In genomic region chr12:30461011-30461670, GRCh38 we compare ENCODE assay signal across 22 cellular contexts.
"Had no signal": no experiment of that assay in that cellular context is flagged by ENCODE, and none has a peak within 500 bp of the region (broad histone marks: within the 10 kb centered on the region; RNA-seq: fewer than 3 reads in every experiment).

No MANE protein-coding gene starts in this region.

- H3K9me3 Mint-ChIP-seq: nephron progenitor cell had no signal

- H3K27ac ChIP-seq: coronary artery, hepatocyte, neutrophil, psoas muscle, sigmoid colon, stomach, thoracic aorta had no signal

- DNase-seq: effector CD4-positive, alpha-beta T cell; endodermal cell; erythroblast; foreskin melanocyte; head of caudate nucleus; kidney glomerular epithelial cell; mesendoderm; naive thymus-derived CD4-positive, alpha-beta T cell; nephron progenitor cell; psoas muscle; retina; sigmoid colon; small intestine; stimulated activated CD4-positive, alpha-beta T cell treated with anti-CD3 and anti-CD28 coated beads, Interleukin-12 subunit alpha, Interleukin-12 subunit beta, amount 100 ng/mL, for 4 hours; stimulated activated naive CD4-positive, alpha-beta T cell; stomach; substantia nigra; trophoblast cell had no signal

- H3K36me3 ChIP-seq: neutrophil, sigmoid colon, stomach, thoracic aorta had no signal

- H3K79me2 ChIP-seq: hepatocyte had no signal

- ATAC-seq: naive thymus-derived CD4-positive, alpha-beta T cell; psoas muscle had no signal

- H3K4me1 ChIP-seq: psoas muscle, sigmoid colon, stomach had no signal

- H2AFZ ChIP-seq: hepatocyte had no signal

- H3K4me3 Mint-ChIP-seq: endodermal cell; naive thymus-derived CD4-positive, alpha-beta T cell; nephron progenitor cell had no signal

- H3K4me1 Mint-ChIP-seq: naive thymus-derived CD4-positive, alpha-beta T cell; nephron progenitor cell had no signal

- H3K27me3 ChIP-seq: hepatocyte, neutrophil, sigmoid colon, stomach had no signal

- H3K4me3 ChIP-seq: coronary artery, hepatocyte, psoas muscle, sigmoid colon, stomach, thoracic aorta had no signal

- H3K4me2 ChIP-seq: hepatocyte had no signal

- H3K27ac Mint-ChIP-seq: endodermal cell; naive thymus-derived CD4-positive, alpha-beta T cell; nephron progenitor cell had no signal

- H3K9me3 ChIP-seq: neutrophil, psoas muscle, sigmoid colon, stomach, thoracic aorta had no signal
